In the genomic region with DNA sequence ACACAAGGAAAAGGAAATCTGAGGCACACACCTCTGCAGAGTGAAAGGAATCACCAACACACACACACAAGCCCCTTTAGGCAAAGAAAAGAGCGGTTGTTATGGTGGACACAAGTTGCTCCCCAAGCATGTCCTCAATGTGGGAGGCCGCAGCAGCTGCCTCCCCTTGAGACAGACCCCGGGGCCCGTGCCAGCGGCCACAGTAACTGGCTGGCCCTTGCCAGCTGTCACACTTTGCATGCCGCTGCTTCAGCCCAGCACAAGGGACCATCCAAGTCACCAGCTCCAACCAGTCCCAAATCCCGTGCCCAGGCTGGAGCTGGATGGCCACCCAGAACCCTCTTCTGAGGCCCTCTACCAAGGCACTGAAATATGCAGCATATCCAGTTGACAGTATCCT, we compare ENCODE assay signal across 23 cellular contexts. TPM values are rescaled to one million over a fixed set of nuclear protein-coding genes. Genes with fewer than 3 reads are reported as not detected.
"Had no signal": no experiment of that assay in that cellular context is flagged by ENCODE, and none has a peak within 500 bp of the region (broad histone marks: within the 10 kb centered on the region; RNA-seq: fewer than 3 reads in every experiment).

No MANE protein-coding gene starts in this region.

- H3K27ac ChIP-seq: colonic mucosa, heart left ventricle, sigmoid colon, suprapubic skin, thyroid gland, upper lobe of left lung, uterus had no signal

- H3K4me3 ChIP-seq: colonic mucosa, heart left ventricle, sigmoid colon, suprapubic skin, thyroid gland, upper lobe of left lung, uterus had no signal

- H3K27ac Mint-ChIP-seq: endodermal cell, nephron progenitor cell had no signal

- ATAC-seq: heart left ventricle had no signal

- DNase-seq: colonic mucosa; dermis blood vessel endothelial cell; effector CD4-positive, alpha-beta T cell; endodermal cell; foreskin melanocyte; heart left ventricle; hippocampal formation; mesendoderm; naive thymus-derived CD4-positive, alpha-beta T cell; nephron progenitor cell; sigmoid colon; small intestine; stimulated activated CD4-positive, alpha-beta T cell treated with anti-CD3 and anti-CD28 coated beads, Interleukin-12 subunit alpha, Interleukin-12 subunit beta, amount 100 ng/mL, for 4 hours; stimulated activated naive CD4-positive, alpha-beta T cell treated with Interleukin-2 at 50 U/mL for 16 hours; thyroid gland; uterus had no signal

- H3K36me3 ChIP-seq: colonic mucosa, heart left ventricle, sigmoid colon, suprapubic skin, thyroid gland, upper lobe of left lung, uterus had no signal

- H3K9me3 ChIP-seq: colonic mucosa, suprapubic skin, thyroid gland had no signal

- H3K4me3 Mint-ChIP-seq: endodermal cell; naive thymus-derived CD4-positive, alpha-beta T cell; nephron progenitor cell had no signal

RNA-seq across cellular contexts. Expression of gene OLIG1, which starts 2.9 kb away (rescaled TPM):
- total RNA-seq: colonic mucosa, dermis blood vessel endothelial cell, kidney epithelial cell, lung microvascular endothelial cell, osteocyte, pulmonary artery endothelial cell, sigmoid colon, thyroid gland, uterus had no signal

RNA-seq across cellular contexts. Expression of gene OLIG2, which starts 41.3 kb away (rescaled TPM):
- total RNA-seq: colonic mucosa; dermis blood vessel endothelial cell; heart left ventricle; kidney epithelial cell; liver; lung microvascular endothelial cell; naive thymus-derived CD4-positive, alpha-beta T cell; pulmonary artery endothelial cell; sigmoid colon; suprapubic skin; upper lobe of left lung; uterus had no signal
